Comparison of ENCODE assay signal across 10 cellular contexts in the genomic region with DNA sequence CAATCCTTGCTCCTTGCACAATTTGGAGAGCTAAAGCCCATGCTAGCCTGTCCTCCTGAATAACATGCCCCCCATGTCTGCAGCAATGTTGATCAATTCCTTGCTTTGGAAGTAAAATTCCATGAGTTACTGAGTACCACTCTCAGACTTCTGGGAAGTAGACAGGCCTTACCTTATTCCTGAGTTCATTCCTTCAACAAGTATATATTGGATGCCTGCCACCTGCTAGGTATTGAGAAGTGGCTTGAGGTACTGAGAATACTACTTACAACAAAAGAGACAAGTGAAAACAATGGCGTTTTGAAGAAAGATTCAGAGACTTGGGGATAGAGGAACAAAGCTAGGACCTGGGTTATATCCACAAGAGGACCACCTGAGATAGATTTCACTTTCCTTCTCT. TPM values are rescaled to one million over a fixed set of nuclear protein-coding genes. Genes with fewer than 3 reads are reported as not detected.
"Had no signal": no experiment of that assay in that cellular context is flagged by ENCODE, and none has a peak within 500 bp of the region (broad histone marks: within the 10 kb centered on the region; RNA-seq: fewer than 3 reads in every experiment).

No MANE protein-coding gene starts in this region.

- H3K27ac ChIP-seq: HL-60 had no signal

- H3K36me3 ChIP-seq: HAP-1 had no signal

- H3K4me2 ChIP-seq: GM23338 had no signal

- ATAC-seq: GM23338, HCT116, HepG2 had no signal

- DNase-seq: H7, HFFc6, KBM-7 had no signal

- H3K4me3 ChIP-seq: GM23338, HAP-1 had no signal

- H3K4me1 ChIP-seq: HAP-1 had no signal

- H3K9me3 ChIP-seq: HAP-1 had no signal

RNA-seq across cellular contexts. Expression of a gene that starts 12.4 kb away (rescaled TPM):
- total RNA-seq: GM23338, H4, H7, HepG2, HT1080 had no signal

RNA-seq across cellular contexts. Expression of a gene that starts 20.2 kb away (rescaled TPM):
- total RNA-seq: GM23338, H4, H7, HepG2, HFFc6, HT1080 had no signal

RNA-seq across cellular contexts. Expression of a gene that starts 21.7 kb away (rescaled TPM):
- total RNA-seq: GM23338, H4, H7, HepG2, HFFc6, HT1080 had no signal
